Comparison of ENCODE assay signal across 20 cellular contexts in the genomic region with DNA sequence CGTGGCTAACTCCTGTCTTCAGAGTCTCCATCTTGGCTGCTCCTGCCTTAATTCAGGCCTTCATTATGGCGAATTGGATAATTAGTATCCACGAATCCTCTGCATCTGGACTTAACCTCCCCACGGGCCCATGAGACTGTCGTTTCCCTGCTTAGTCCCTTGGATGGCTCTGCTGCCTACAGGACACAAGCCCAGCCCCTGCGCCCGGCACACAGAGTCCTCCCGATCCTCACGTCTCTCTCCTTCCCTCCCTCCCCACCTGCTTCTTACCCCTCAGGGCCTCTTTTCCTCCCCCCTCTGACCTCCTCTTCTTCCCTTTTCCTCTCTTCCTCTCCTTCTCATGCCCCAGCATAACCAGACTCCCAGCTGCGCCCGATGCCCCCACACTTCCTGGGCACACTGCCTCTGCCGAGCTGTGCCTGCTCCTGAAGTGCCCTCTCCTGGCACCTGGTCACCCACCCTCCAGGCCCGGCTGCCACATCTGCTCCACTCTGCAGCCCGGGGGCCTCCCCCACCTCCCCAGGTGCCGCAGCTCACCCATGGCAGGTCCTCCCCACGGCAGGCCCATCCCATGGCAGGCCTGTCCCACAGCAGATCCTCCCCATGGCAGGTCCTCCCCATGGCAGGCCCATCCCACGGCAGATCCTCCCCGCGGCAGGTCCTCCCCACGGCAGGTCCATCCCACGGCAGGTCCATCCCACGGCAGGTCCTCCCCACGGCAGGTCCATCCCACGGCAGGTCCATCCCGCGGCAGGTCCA. TPM values are rescaled to one million over a fixed set of nuclear protein-coding genes. Genes with fewer than 3 reads are reported as not detected.
DNase-seq lines count a peak whose midpoint lies in the region; ATAC-seq, FAIRE-seq and TF ChIP-seq lines count a peak whose summit lies in the region.
"Had no signal": no experiment of that assay in that cellular context is flagged by ENCODE, and none has a peak within 500 bp of the region (broad histone marks: within the 10 kb centered on the region; RNA-seq: fewer than 3 reads in every experiment).

No MANE protein-coding gene starts in this region.

- TF ChIP-seq RAD21 in K562 (CRISPR knock-in tag; conservative IDR thresholded peaks at IDR 0.05 in 1 of 2, IDR thresholded peaks at IDR 0.05 in 1 of 2) = no peak

- H3K9me3 ChIP-seq in BLaER1 treated with 17β-estradiol and CSF1 and Interleukin-3, amounts not matched to agents 10 nM and 100 nM (replicated peaks in 1 of 11) = no peaks in the 10 kb centered on the region
- H3K9me3 ChIP-seq in K562 (replicated peaks; ENCODE audit: control insufficient read depth, insufficient read depth, low read depth, low read length) = no peaks in the 10 kb centered on the region
- H3K9me3 ChIP-seq in right cardiac atrium (ENCODE audit: control insufficient read depth, low read length) = no peaks in the 10 kb centered on the region
- H3K9me3 ChIP-seq: Caco-2 had no signal

- peaks cover 0 to 31% (median 0%) of the 10 kb centered on the region in 11 experiments; a peak in 6 of 22 replicates for H3K27me3 ChIP-seq in BLaER1 treated with 17β-estradiol and CSF1 and Interleukin-3, amounts not matched to agents 10 nM and 100 nM
- H3K27me3 ChIP-seq in K562 (ENCODE audit: control insufficient read depth in 2 of 2, insufficient read depth in 2 of 2, low read length in 2 of 2) (peaks cover 5 to 19% of the 10 kb centered on the region in 2 experiments; a peak in 4 of 5 replicates), right cardiac atrium (ENCODE audit: control insufficient read depth, insufficient read depth) (no peaks in the 10 kb centered on the region)

- no peak overlapping the region for H3K27ac ChIP-seq in BLaER1 treated with 17β-estradiol and CSF1 and Interleukin-3, amounts not matched to agents 10 nM and 100 nM
- H3K27ac ChIP-seq in K562 (ENCODE audit: extremely low read depth, low read depth, low read length) (no peak overlapping the region), right cardiac atrium (ENCODE audit: low read length) (no peak overlapping the region)

- TF ChIP-seq POLR2A in K562 (conservative IDR thresholded peaks at IDR 0.05) (no peak), GM18505 (IDR thresholded peaks at IDR 0.05; ENCODE audit: borderline replicate concordance, extremely low read depth, insufficient read depth, insufficient read length) (no peak)

- H3K9me3 Mint-ChIP-seq in neural crest cell = no peaks in the 10 kb centered on the region
- H3K9me3 Mint-ChIP-seq: CD4-positive, CD25-positive, alpha-beta regulatory T cell; H9; IgD-negative memory B cell had no signal

- no peak for DNase-seq in K562 (ENCODE audit: extremely low read depth in 1 of 4, low spot score in 3 of 4)
- peak in 2 of 3 donors; percentile 3 to 54 for DNase-seq in right cardiac atrium
- DNase-seq in neural crest cell (ENCODE audit: low read depth, low spot score) = no peak
- DNase-seq in inferior parietal cortex (ENCODE audit: extremely low spot score) = no peak
- DNase-seq: ACHN; AML-193; Caco-2; CD4-positive, CD25-positive, alpha-beta regulatory T cell; DMS53; H9; NCI-H1105; NCI-H187; NCI-H345; NCI-H69 had no signal

- peak overlapping the region; percentile 57 for H3K27ac Mint-ChIP-seq in neural crest cell (ENCODE audit: unreplicated experiment)
- H3K27ac Mint-ChIP-seq: IgD-negative memory B cell had no signal

- no peak overlapping the region for H2AFZ ChIP-seq in K562 (ENCODE audit: low read depth, low read length)

- intact Hi-C loops in K562 (cut with micrococcal nuclease) (no loop called here), right cardiac atrium (cut with DNase I) (no loop called here)

- H4K20me1 ChIP-seq in BLaER1 treated with 17β-estradiol and CSF1 and Interleukin-3, amounts not matched to agents 10 nM and 100 nM = peaks cover 0 to 49% (median 11%) of the 10 kb centered on the region in 11 experiments; a peak in 11 of 22 replicates
- no peaks in the 10 kb centered on the region; the same call in 1 of the 2 replicates for H4K20me1 ChIP-seq in K562 (replicated peaks; ENCODE audit: control insufficient read depth, insufficient read depth, low read length)

- POLR2A ChIA-PET in K562 (lab: Yijun Ruan, JAX) = no interaction called here

- no peak for FAIRE-seq in K562 (lab: Jason Lieb, UNC)
- FAIRE-seq: GM19239 had no signal

- ATAC-seq in K562 = no peak
- ATAC-seq in right cardiac atrium = no peak
- ATAC-seq in HG03520 (IDR thresholded peaks at IDR 0.05; ENCODE audit: unreplicated experiment) = no peak
- no peak for ATAC-seq in GM18873 (IDR thresholded peaks at IDR 0.05; ENCODE audit: low FRiP score, unreplicated experiment)
- ATAC-seq in GM18505 (IDR thresholded peaks at IDR 0.05; ENCODE audit: unreplicated experiment) = no peak

- in situ Hi-C loops in K562 (cut with MboI) = no loop called here

- peak overlapping the region; percentile 6 to 82 (median 55); a peak in 16 of 22 replicates for H3K4me2 ChIP-seq in BLaER1 treated with 17β-estradiol and CSF1 and Interleukin-3, amounts not matched to agents 10 nM and 100 nM
- H3K4me2 ChIP-seq in K562 (ENCODE audit: insufficient read depth, low read length) = no peak overlapping the region

- no peaks in the 10 kb centered on the region for H3K36me3 Mint-ChIP-seq in neural crest cell (ENCODE audit: low read depth)
- H3K36me3 Mint-ChIP-seq: CD4-positive, CD25-positive, alpha-beta regulatory T cell had no signal

- no peak for TF ChIP-seq EP300 in K562 (IDR thresholded peaks at IDR 0.05; ENCODE audit: low read length)

- peaks cover 7% of the 10 kb centered on the region for H3K27me3 Mint-ChIP-seq in neural crest cell (ENCODE audit: low read depth)

- 1% methylated on average over 5 of the region's 26 CpGs for WGBS in K562 (ENCODE audit: insufficient coverage, low coverage, missing lambda C conversion rate)
- WGBS in right cardiac atrium = 91% methylated on average over 22 of the region's 26 CpGs

- BruUV-seq in K562 (replicated peaks; lab: Mats Ljungman, UMichigan) = no TSS peak

- no peaks in the 10 kb centered on the region for H3K79me2 ChIP-seq in K562 (ENCODE audit: control insufficient read depth, insufficient read depth, low read length)

- no peaks in the 10 kb centered on the region for H3K9me1 ChIP-seq in K562 (ENCODE audit: control insufficient read depth, insufficient read depth, low read length)

- no peaks in the 10 kb centered on the region for H3K36me3 ChIP-seq in BLaER1 treated with 17β-estradiol and CSF1 and Interleukin-3, amounts not matched to agents 10 nM and 100 nM
- H3K36me3 ChIP-seq in K562 (ENCODE audit: control insufficient read depth, insufficient read depth, low read length) = no peaks in the 10 kb centered on the region

- peaks cover 34 to 83% (median 59%) of the 10 kb centered on the region in 10 experiments for H3K4me1 ChIP-seq in BLaER1 treated with 17β-estradiol and CSF1 and Interleukin-3, amounts not matched to agents 10 nM and 100 nM
- H3K4me1 ChIP-seq in K562 (replicated peaks in 1 of 2; ENCODE audit: control insufficient read depth in 2 of 2, insufficient read depth in 2 of 2, low read length in 2 of 2) (peaks cover 0 to 8% of the 10 kb centered on the region in 2 experiments; a peak in 2 of 5 replicates), right cardiac atrium (ENCODE audit: control insufficient read depth, insufficient read depth, low read length) (no peaks in the 10 kb centered on the region)
- H3K4me1 ChIP-seq: Caco-2 had no signal

- H3K4me1 Mint-ChIP-seq in neural crest cell = peaks cover 23% of the 10 kb centered on the region
- H3K4me1 Mint-ChIP-seq: CD4-positive, CD25-positive, alpha-beta regulatory T cell; IgD-negative memory B cell had no signal

- TF ChIP-seq CTCF in K562 (IDR thresholded peaks at IDR 0.05 in 2 of 3, conservative IDR thresholded peaks at IDR 0.05 in 1 of 3; ENCODE audit: insufficient read depth in 2 of 3, low read depth in 1 of 3, low read length in 3 of 3) (no peak), neural crest cell (conservative IDR thresholded peaks at IDR 0.05) (no peak)

- no peak overlapping the region for H3K4me3 ChIP-seq in BLaER1 treated with 17β-estradiol and CSF1 and Interleukin-3, amounts not matched to agents 10 nM and 100 nM
- H3K4me3 ChIP-seq in K562 = no peak overlapping the region
- no peak overlapping the region for H3K4me3 ChIP-seq in right cardiac atrium (ENCODE audit: low read length)

- CTCF ChIA-PET in K562 (lab: Yijun Ruan, JAX; ENCODE audit: low intra/inter-chr PET ratio) = no interaction called here

- no peak overlapping the region for H3K4me3 Mint-ChIP-seq in neural crest cell
- H3K4me3 Mint-ChIP-seq: CD4-positive, CD25-positive, alpha-beta regulatory T cell had no signal

- H3K9ac ChIP-seq in BLaER1 treated with 17β-estradiol and CSF1 and Interleukin-3, amounts not matched to agents 10 nM and 100 nM = 0 out of 22 replicates have a peak overlapping the region, but pooled peaks of 2 of the 11 experiments have one; percentile 1 to 34
- H3K9ac ChIP-seq in K562 (ENCODE audit: insufficient read depth in 1 of 2, low read depth in 2 of 2, low read length in 2 of 2) = no peak overlapping the region

TF ChIP-seq in K562, 482 proteins besides CTCF, POLR2A, EP300 and RAD21:
- peak; percentile 81; the same call in 1 of the 2 replicates for TF ChIP-seq ZNF263 (CRISPR knock-in tag; IDR thresholded peaks at IDR 0.05; ENCODE audit: borderline replicate concordance)
- TF ChIP-seq SRSF9 (IDR thresholded peaks at IDR 0.05; ENCODE audit: borderline replicate concordance, low read depth, low read length) = no peak
- TF ChIP-seq CBX3 (IDR thresholded peaks at IDR 0.05; ENCODE audit: borderline replicate concordance in 1 of 2, low read length in 2 of 2) = no peak
- TF ChIP-seq NBN (IDR thresholded peaks at IDR 0.05; ENCODE audit: low read depth) = no peak

RNA-seq across cellular contexts. Expression of a gene that starts 45.9 kb away (rescaled TPM):
- 2.4 and 4.9 TPM in 2 replicates for total RNA-seq in K562 (2011; cell fraction: chromatin; rRNA removed; ENCODE audit: low replicate concordance)
- total RNA-seq in K562 (2011; cell fraction: nucleolus; rRNA removed) = 3.2 and 5.9 TPM in 2 replicates
- total RNA-seq in K562 (2011; cell fraction: nucleoplasm; rRNA removed) = 1.5 and 3.0 TPM in 2 replicates
- 0.86 and 1.2 TPM in 2 replicates for total RNA-seq in K562 (2014; rRNA removed)
- 0.25 and 0.93 TPM in 2 replicates for total RNA-seq in K562 (2014; rRNA removed; fragmentation: Illumina TruSeq; extraction: Trizol)
- 0.29 and 0.38 TPM in 2 replicates for total RNA-seq in K562 (2015; rRNA removed; fragmentation: Illumina TruSeq; extraction: Trizol)
- 1.7 and 2.3 TPM in 2 replicates for total RNA-seq in K562 (2021)
- 0.45 and 0.52 TPM in 2 replicates for polyA plus RNA-seq in K562 (2011; rRNA removed)
- 0.40 and 1.8 TPM in 2 replicates for polyA plus RNA-seq in K562 (2011; cell fraction: cytosol; rRNA removed)
- 0.77 and 1.1 TPM in 2 replicates for polyA plus RNA-seq in K562 (2011; cell fraction: nucleus; rRNA removed)
- 1.1 and 2.7 TPM in 2 replicates for polyA plus RNA-seq in K562 (2012)
- 0.39 and 0.76 TPM in 2 replicates for polyA plus RNA-seq in K562 (2014; fragmentation: Illumina TruSeq; extraction: Trizol)
- polyA plus RNA-seq in K562 (2014; fragmentation: Nextera tagmentation; extraction: Ambion mirVana) = under 1 TPM; 0.18 to 0.20 TPM
- 0.64 and 1.6 TPM in 2 replicates for polyA plus RNA-seq in K562 (2014; rRNA removed)
- polyA minus RNA-seq in K562 (2011; rRNA and poly(A)+ RNA removed) = 0.35 TPM in 1 of 2 replicates, not detected in the other
- polyA minus RNA-seq in K562 (2011; cell fraction: cytosol; rRNA and poly(A)+ RNA removed) = 0.86 TPM in 1 of 2 replicates, not detected in the other
- 0.44 and 1.6 TPM in 2 replicates for polyA minus RNA-seq in K562 (2011; cell fraction: nucleus; rRNA and poly(A)+ RNA removed)
- 10 to 100 TPM in 2 of 4 donors, 1 to 10 TPM in 2; 4.7 to 11.5 (median 10.2) TPM for total RNA-seq in right cardiac atrium
- polyA plus RNA-seq in right cardiac atrium = 6.7 TPM
- 1.9 and 2.1 TPM in 2 replicates for total RNA-seq in neural crest cell

Comparison
In these comparisons a context has a peak if more than half of its experiments do, and no peak if none do; other contexts are left out.
1. DNase-seq: peak in right cardiac atrium (2 of 3); none in K562 (0 of 4), neural crest cell (single experiment) and inferior parietal cortex (single experiment).